Comparison of ENCODE assay signal across 8 cellular contexts in the genomic region with DNA sequence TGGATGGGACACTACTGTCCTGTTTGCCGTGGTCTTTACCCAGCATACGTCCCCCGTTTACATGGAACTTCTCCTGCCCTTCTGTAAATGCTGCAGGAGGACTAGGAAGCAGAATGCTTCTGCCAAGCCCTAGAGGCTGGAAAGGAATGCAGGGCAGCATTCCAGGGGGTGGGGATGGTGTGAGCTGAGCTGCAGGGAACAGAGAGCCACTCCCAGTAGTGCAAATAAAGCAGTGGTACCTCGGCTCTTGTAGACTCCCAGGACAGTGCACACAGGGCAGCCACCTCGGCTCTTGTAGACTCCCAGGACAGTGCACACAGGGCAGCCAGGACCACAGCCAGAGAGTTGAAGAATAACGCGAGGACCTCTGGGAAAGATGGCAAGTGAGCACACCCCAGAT. TPM values are rescaled to one million over a fixed set of nuclear protein-coding genes. Genes with fewer than 3 reads are reported as not detected.
DNase-seq lines count a peak whose midpoint lies in the region; TF ChIP-seq lines count a peak whose summit lies in the region.
"Had no signal": no experiment of that assay in that cellular context is flagged by ENCODE, and none has a peak within 500 bp of the region (broad histone marks: within the 10 kb centered on the region; RNA-seq: fewer than 3 reads in every experiment).

No MANE protein-coding gene starts in this region.

- H3K36me3 Mint-ChIP-seq in chondrocyte (ENCODE audit: low read depth), result peaks cover 7% of the 10 kb centered on the region
- H3K36me3 Mint-ChIP-seq in type B pancreatic cell, result peaks cover 8% of the 10 kb centered on the region

- H3K4me3 Mint-ChIP-seq in chondrocyte (ENCODE audit: unreplicated experiment) (peak overlapping the region; percentile 15), type B pancreatic cell (peak overlapping the region; percentile 66)

- TF ChIP-seq CTCF in chondrocyte (IDR thresholded peaks at IDR 0.05), result no peak
- no peak for TF ChIP-seq CTCF in type B pancreatic cell (conservative IDR thresholded peaks at IDR 0.05)

- peaks cover 20% of the 10 kb centered on the region for H3K4me1 Mint-ChIP-seq in chondrocyte (ENCODE audit: low read depth)
- H3K4me1 Mint-ChIP-seq in type B pancreatic cell (ENCODE audit: unreplicated experiment), result peaks cover 29% of the 10 kb centered on the region

- peak; percentile 91 for DNase-seq in HuH-7 (ENCODE audit: low spot score)
- peak; percentile 64 for DNase-seq in chondrocyte (ENCODE audit: low spot score)
- DNase-seq in islet precursor cell, result peak; percentile 95
- DNase-seq in type B pancreatic cell (ENCODE audit: extremely low spot score, unreplicated experiment), result no peak
- DNase-seq in NOMO-1 (lab: John Stamatoyannopoulos, UW; ENCODE audit: unreplicated experiment in 2 of 2), result no peak
- DNase-seq in stimulated activated naive CD4-positive, alpha-beta T cell (lab: John Stamatoyannopoulos, UW), result no peak
- no peak for DNase-seq in NAMALWA (ENCODE audit: low spot score)
- DNase-seq: amniotic stem cell had no signal

- H3K27me3 Mint-ChIP-seq in chondrocyte (ENCODE audit: low read depth) (peaks cover 10% of the 10 kb centered on the region), type B pancreatic cell (no peaks in the 10 kb centered on the region)

- H3K27ac Mint-ChIP-seq in chondrocyte (ENCODE audit: unreplicated experiment), result peak overlapping the region; percentile 70
- peak overlapping the region; percentile 95 for H3K27ac Mint-ChIP-seq in type B pancreatic cell

- H3K9me3 Mint-ChIP-seq in chondrocyte (ENCODE audit: low read depth) (peaks cover 1% of the 10 kb centered on the region), type B pancreatic cell (no peaks in the 10 kb centered on the region)

RNA-seq across cellular contexts. Expression of gene PTPRU, which starts 35.4 kb away (rescaled TPM):
- 12.6 to 20.7 TPM (median 14.8 TPM) in 3 replicates for total RNA-seq in chondrocyte
- 66.6 and 129 TPM in 2 replicates for total RNA-seq in type B pancreatic cell (ENCODE audit: low replicate concordance)

RNA-seq across cellular contexts. Expression of gene MECR, which starts 41.0 kb away (rescaled TPM):
- 15.2 to 24.5 TPM (median 15.6 TPM) in 3 replicates for total RNA-seq in chondrocyte
- total RNA-seq in type B pancreatic cell (ENCODE audit: low replicate concordance), result 28.7 and 30.5 TPM in 2 replicates

Comparison
In these comparisons a context has a peak if more than half of its experiments do, and no peak if none do; other contexts are left out.
1. DNase-seq: peak in HuH-7 (single experiment), chondrocyte (single experiment) and islet precursor cell (single experiment); none in type B pancreatic cell (single experiment), NOMO-1 (0 of 2), stimulated activated naive CD4-positive, alpha-beta T cell (0 of 6) and NAMALWA (single experiment).